ENCODE assay signal across 16 cellular contexts in genomic region chr5:111777382-111777781, GRCh38. TPM values are rescaled to one million over a fixed set of nuclear protein-coding genes. Genes with fewer than 3 reads are reported as not detected.
DNase-seq lines count a peak whose midpoint lies in the region; ATAC-seq, FAIRE-seq and TF ChIP-seq lines count a peak whose summit lies in the region.
"Had no signal": no experiment of that assay in that cellular context is flagged by ENCODE, and none has a peak within 500 bp of the region (broad histone marks: within the 10 kb centered on the region; RNA-seq: fewer than 3 reads in every experiment).

No MANE protein-coding gene starts in this region.

- H4K20me1 ChIP-seq in BLaER1 treated with 17β-estradiol and CSF1 and Interleukin-3, amounts not matched to agents 10 nM and 100 nM, result no peaks in the 10 kb centered on the region
- H4K20me1 ChIP-seq in H1 (replicated peaks in 1 of 2; ENCODE audit: control insufficient read depth in 1 of 2, insufficient read depth in 2 of 2, low read length in 2 of 2), result no peaks in the 10 kb centered on the region

- no peak overlapping the region for H3K4me3 ChIP-seq in BLaER1 treated with 17β-estradiol and CSF1 and Interleukin-3, amounts not matched to agents 10 nM and 100 nM
- H3K4me3 ChIP-seq in H1 (ENCODE audit: extremely low read depth in 1 of 4, insufficient read depth in 2 of 4, low read depth in 3 of 4, low read length in 4 of 4) (no peak overlapping the region), liver (ENCODE audit: low read depth in 1 of 3, low read length in 3 of 3) (no peak overlapping the region)
- H3K4me3 ChIP-seq: HAP-1 had no signal

- DNase-seq in H1 (ENCODE audit: low read depth in 1 of 2, low spot score in 2 of 2) (no peak), renal cortical epithelial cell (ENCODE audit: low read depth) (peak; percentile 55), NCI-H1417 treated with DMSO at 0.1 percent for 48 hours (lab: John Stamatoyannopoulos, UW) (no peak), NAMALWA (ENCODE audit: low spot score) (no peak)
- DNase-seq: 8988T; C1 segment of cervical spinal cord; CD4-positive, CD25-positive, alpha-beta regulatory T cell; CD8-positive, alpha-beta memory T cell; COR-L47; DMS 273 treated with DMSO at 0.1 percent for 48 hours; DMS53; KBM-7 had no signal

- 0 out of 22 replicates have a peak overlapping the region, but pooled peaks of 1 of the 11 experiments have one; percentile 5 for H3K27ac ChIP-seq in BLaER1 treated with 17β-estradiol and CSF1 and Interleukin-3, amounts not matched to agents 10 nM and 100 nM
- H3K27ac ChIP-seq in H1 (ENCODE audit: low read depth, low read length) (no peak overlapping the region), liver (ENCODE audit: low read depth in 1 of 2, low read length in 2 of 2) (no peak overlapping the region)

- no peak overlapping the region for H3K14ac ChIP-seq in H1 (ENCODE audit: insufficient read length)

- no peak for TF ChIP-seq POLR2A in H1 (IDR thresholded peaks at IDR 0.05; ENCODE audit: control extremely low read depth in 1 of 2, low read depth in 2 of 2, low read length in 2 of 2)

- ATAC-seq in HG02938 (IDR thresholded peaks at IDR 0.05; ENCODE audit: unreplicated experiment), result no peak

- no peak for FAIRE-seq in H1 (lab: Jason Lieb, UNC)

- peak overlapping the region; percentile 35 for H3K56ac ChIP-seq in H1 (replicated peaks; ENCODE audit: insufficient read length, low read depth, low read length)

- H2BK120ac ChIP-seq in H1 (replicated peaks; ENCODE audit: low read depth, low read length), result no peak overlapping the region

- 75% methylated on average over 5 of the region's 5 CpGs; no CpG with 5 or more reads in 1 of the 2 experiments for WGBS in H1 (ENCODE audit: extremely low coverage in 1 of 2, insufficient coverage in 1 of 2, insufficient read length in 1 of 2, insufficient replicate concordance in 2 of 2, low coverage in 1 of 2, low lambda C conversion rate in 2 of 2, missing lambda C conversion rate in 1 of 2), 2 experiments
- WGBS in liver, result 35% methylated on average over 5 of the region's 5 CpGs

- no peaks in the 10 kb centered on the region for H3K36me3 ChIP-seq in BLaER1 treated with 17β-estradiol and CSF1 and Interleukin-3, amounts not matched to agents 10 nM and 100 nM
- H3K36me3 ChIP-seq in H1 (ENCODE audit: control insufficient read depth in 2 of 4, insufficient read depth in 4 of 4, low read length in 3 of 4) (no peaks in the 10 kb centered on the region), liver (ENCODE audit: control insufficient read depth in 4 of 4, insufficient read depth in 3 of 4, low read depth in 1 of 4, low read length in 3 of 4) (no peaks in the 10 kb centered on the region)
- H3K36me3 ChIP-seq: HAP-1 had no signal

- H3K9ac ChIP-seq in BLaER1 treated with 17β-estradiol and CSF1 and Interleukin-3, amounts not matched to agents 10 nM and 100 nM, result no peak overlapping the region
- H3K9ac ChIP-seq in H1 (replicated peaks in 1 of 4; ENCODE audit: extremely low read depth in 1 of 4, low read depth in 3 of 4, low read length in 3 of 4) (no peak overlapping the region), liver (ENCODE audit: low read depth in 1 of 2, low read length in 2 of 2) (no peak overlapping the region)

- POLR2A ChIA-PET in H1 (lab: Charles Lee; ENCODE audit: partially characterized antibody), result interaction anchor here (3.9 kb wide), 1 partner anchor 20 kb away, joined by 28 read pairs; the partner anchor contains the start of gene NREP

- no peak overlapping the region for H2AK5ac ChIP-seq in H1 (ENCODE audit: low read depth, low read length)

- no peak overlapping the region for H2AFZ ChIP-seq in H1 (ENCODE audit: low read length)

- no peak overlapping the region for H3K4ac ChIP-seq in H1 (replicated peaks; ENCODE audit: insufficient read length, low read depth, low read length)

- no peak overlapping the region for H4K8ac ChIP-seq in H1 (ENCODE audit: extremely low read depth, insufficient read depth, low read length)

- H3K79me1 ChIP-seq in H1 (ENCODE audit: low read depth, low read length), result no peaks in the 10 kb centered on the region

- peak overlapping the region in 8 of 11 experiments; percentile 7 to 66 (median 37); a peak in 11 of 22 replicates for H3K4me2 ChIP-seq in BLaER1 treated with 17β-estradiol and CSF1 and Interleukin-3, amounts not matched to agents 10 nM and 100 nM
- H3K4me2 ChIP-seq in H1 (ENCODE audit: insufficient read depth in 1 of 2, low read depth in 2 of 2, low read length in 2 of 2), result no peak overlapping the region

- no peak overlapping the region for H4K5ac ChIP-seq in H1 (ENCODE audit: insufficient read length, low read depth, low read length)

- no peak overlapping the region for H2BK15ac ChIP-seq in H1 (ENCODE audit: low read length)

- TF ChIP-seq EP300 in H1 (IDR thresholded peaks at IDR 0.05; ENCODE audit: borderline replicate concordance in 1 of 2, low read depth in 2 of 2, low read length in 2 of 2), result no peak

- H3K4me1 ChIP-seq in BLaER1 treated with 17β-estradiol and CSF1 and Interleukin-3, amounts not matched to agents 10 nM and 100 nM, result peaks cover 39 to 68% (median 57%) of the 10 kb centered on the region in 10 experiments
- H3K4me1 ChIP-seq in H1 (replicated peaks in 1 of 4; ENCODE audit: control insufficient read depth in 3 of 4, insufficient read depth in 4 of 4, low read length in 3 of 4) (peaks cover 0 to 2% (median 0%) of the 10 kb centered on the region in 4 experiments; a peak in 3 of 7 replicates), liver (ENCODE audit: control insufficient read depth in 4 of 4, insufficient read depth in 4 of 4, low read length in 3 of 4) (peaks cover 0 to 9% (median 3%) of the 10 kb centered on the region in 4 donors)

- CTCF ChIA-PET in H1 (lab: Charles Lee; ENCODE audit: partially characterized antibody), result interaction anchor here (0.6 to 1.4 kb wide), 4 partner anchors 12 to 289 kb away, joined by 3 to 4 read pairs (median 3); no protein-coding TSS in a partner anchor

- TF ChIP-seq CTCF in H1 (IDR thresholded peaks at IDR 0.05; ENCODE audit: control extremely low read depth in 1 of 3, insufficient read depth in 1 of 3, low read depth in 1 of 3, low read length in 3 of 3) (no peak), liver (IDR thresholded peaks at IDR 0.05; ENCODE audit: low read depth, low read length, missing input control) (no peak)

- H2BK20ac ChIP-seq in H1 (ENCODE audit: low read length), result no peak overlapping the region

- no peak overlapping the region for H2BK12ac ChIP-seq in H1 (ENCODE audit: low read depth, low read length)

- H3K27me3 ChIP-seq in BLaER1 treated with 17β-estradiol and CSF1 and Interleukin-3, amounts not matched to agents 10 nM and 100 nM, result peaks cover 0 to 67% (median 0%) of the 10 kb centered on the region in 11 experiments; a peak in 4 of 22 replicates
- H3K27me3 ChIP-seq in H1 (replicated peaks in 1 of 4; ENCODE audit: control insufficient read depth in 3 of 4, extremely low read depth in 1 of 4, insufficient read depth in 3 of 4, low read length in 3 of 4), result no peaks in the 10 kb centered on the region
- no peaks in the 10 kb centered on the region for H3K27me3 ChIP-seq in liver (ENCODE audit: control insufficient read depth in 4 of 4, insufficient read depth in 4 of 4, low read length in 3 of 4)

- H3K23ac ChIP-seq in H1 (ENCODE audit: insufficient read length), result no peak overlapping the region

- H3K79me2 ChIP-seq in H1 (ENCODE audit: control insufficient read depth in 1 of 2, insufficient read depth in 2 of 2, low read length in 2 of 2), result no peaks in the 10 kb centered on the region

- H3K23me2 ChIP-seq in H1 (ENCODE audit: low read depth, low read length), result peaks cover 1% of the 10 kb centered on the region; the same call in 1 of the 2 replicates

- no peaks in the 10 kb centered on the region for H3K9me3 ChIP-seq in BLaER1 treated with 17β-estradiol and CSF1 and Interleukin-3, amounts not matched to agents 10 nM and 100 nM (replicated peaks in 1 of 11)
- no peaks in the 10 kb centered on the region for H3K9me3 ChIP-seq in H1 (ENCODE audit: insufficient read depth in 2 of 2, low read depth in 1 of 2, low read length in 1 of 2)
- no peaks in the 10 kb centered on the region for H3K9me3 ChIP-seq in liver (ENCODE audit: control insufficient read depth in 4 of 4, low read length in 3 of 4)
- H3K9me3 ChIP-seq: HAP-1 had no signal

- no peak for TF ChIP-seq RAD21 in H1 (IDR thresholded peaks at IDR 0.05 in 1 of 2, conservative IDR thresholded peaks at IDR 0.05 in 1 of 2; ENCODE audit: low read depth in 2 of 2, low read length in 2 of 2)
- TF ChIP-seq RAD21 in liver (IDR thresholded peaks at IDR 0.05), result no peak

- no peak overlapping the region for H4K91ac ChIP-seq in H1 (replicated peaks; ENCODE audit: insufficient read length, low read length)

- H3K18ac ChIP-seq in H1 (ENCODE audit: extremely low read depth, low read length), result no peak overlapping the region

- no peak overlapping the region for H2BK5ac ChIP-seq in H1 (ENCODE audit: low read depth, low read length)

TF ChIP-seq in H1, 55 proteins besides CTCF, POLR2A, EP300 and RAD21 (continues in another document):
- TF ChIP-seq BACH1 (IDR thresholded peaks at IDR 0.05; ENCODE audit: low read length) (no peak), POU5F1 (IDR thresholded peaks at IDR 0.05; ENCODE audit: low read depth, low read length) (no peak), JUND (IDR thresholded peaks at IDR 0.05; ENCODE audit: low read length) (no peak), SIX5 (IDR thresholded peaks at IDR 0.05; ENCODE audit: low read depth, low read length) (no peak), CEBPB (IDR thresholded peaks at IDR 0.05; ENCODE audit: low read depth, low read length) (no peak), SP2 (IDR thresholded peaks at IDR 0.05; ENCODE audit: low read length) (no peak)

TF ChIP-seq in liver, 16 proteins besides CTCF, POLR2A, EP300 and RAD21 (continues in another document):
- TF ChIP-seq MAX (IDR thresholded peaks at IDR 0.05) (no peak), EGR1 (IDR thresholded peaks at IDR 0.05; ENCODE audit: low read depth in 2 of 2) (no peak), FOXA2 (IDR thresholded peaks at IDR 0.05) (peak; percentile 16)

RNA-seq across cellular contexts. Expression of gene NREP, which starts 20.4 kb away (rescaled TPM):
- total RNA-seq in H1 (2021; fragmentation: NEBNext Ultra II Directional; extraction: Animal tissue kit (Norgen Biotek cat#: 25700)), result 254 and 271 TPM in 2 replicates
- polyA plus RNA-seq in H1 (2011; rRNA removed), result 171 and 301 TPM in 2 replicates
- 298 TPM for polyA plus RNA-seq in H1 (2011; cell fraction: cytosol; rRNA removed)
- polyA plus RNA-seq in H1 (2011; cell fraction: nucleus; rRNA removed), result 110 TPM
- 155 to 220 TPM (median 172 TPM) in 4 replicates for polyA plus RNA-seq in H1 (2012, experiment 1 of 2)
- polyA plus RNA-seq in H1 (2012, experiment 2 of 2), result 147 TPM
- 272 TPM for polyA plus RNA-seq in H1 (2013, experiment 1 of 2)
- polyA plus RNA-seq in H1 (2013, experiment 2 of 2), result 278 TPM
- 145 and 168 TPM in 2 replicates for polyA minus RNA-seq in H1 (2011; rRNA and poly(A)+ RNA removed)
- polyA minus RNA-seq in H1 (2011; cell fraction: cytosol; rRNA and poly(A)+ RNA removed), result 88.7 TPM
- polyA minus RNA-seq in H1 (2011; cell fraction: nucleus; rRNA and poly(A)+ RNA removed), result 211 TPM
- 10 to 100 TPM; 12.6 to 82.7 TPM for total RNA-seq in liver
- 1 to 10 TPM; 3.0 to 7.0 TPM for polyA plus RNA-seq in liver
- total RNA-seq in renal cortical epithelial cell, result 50.5 and 85.8 TPM in 2 replicates

Comparison
In these comparisons a context has a peak if more than half of its experiments do, and no peak if none do; other contexts are left out.
1. H3K4me2 ChIP-seq: peak in BLaER1 treated with 17β-estradiol and CSF1 and Interleukin-3, amounts not matched to agents 10 nM and 100 nM (8 of 11); none in H1 (0 of 2).